In the genomic region with DNA sequence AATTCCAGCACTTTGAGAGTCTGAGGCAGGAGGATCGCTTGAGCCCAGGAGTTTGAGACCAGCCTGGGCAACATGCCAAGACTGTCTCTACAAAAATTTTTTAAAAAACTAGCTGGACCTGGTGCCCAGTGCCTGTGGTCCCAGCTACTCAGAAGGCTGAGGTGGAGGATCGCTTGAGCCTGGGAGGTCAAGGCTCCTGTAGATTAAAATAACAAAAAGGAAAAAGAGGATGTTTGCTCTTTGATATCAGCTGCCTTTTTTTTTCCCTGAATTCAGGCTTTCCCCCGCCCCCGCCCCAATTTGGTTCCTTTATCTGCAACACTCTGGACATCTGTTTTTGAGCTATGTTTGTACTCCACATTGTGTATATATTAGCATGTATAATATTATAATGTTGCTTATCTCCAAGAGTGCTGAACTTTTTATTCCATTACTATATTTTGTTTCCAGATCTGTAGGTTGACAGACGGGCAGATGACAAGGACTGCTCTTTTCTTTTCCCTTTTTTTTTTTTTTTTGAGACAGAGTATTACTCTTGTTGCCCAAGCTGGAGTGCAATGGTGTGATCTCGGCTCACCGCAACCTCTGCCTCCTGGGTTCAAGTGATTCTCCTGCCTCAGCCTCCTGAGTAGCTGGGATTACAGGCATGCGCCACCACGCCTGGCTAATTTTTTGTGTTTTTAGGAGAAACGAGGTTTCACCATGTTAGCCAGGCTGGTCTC, we compare ENCODE assay signal across 11 cellular contexts. TPM values are rescaled to one million over a fixed set of nuclear protein-coding genes. Genes with fewer than 3 reads are reported as not detected.
A peak's percentile ranks its signal among the peaks of the same experiment; 100 is the strongest.
DNase-seq lines count a peak whose midpoint lies in the region; ATAC-seq and TF ChIP-seq lines count a peak whose summit lies in the region.
"Had no signal": no experiment of that assay in that cellular context is flagged by ENCODE, and none has a peak within 500 bp of the region (broad histone marks: within the 10 kb centered on the region; RNA-seq: fewer than 3 reads in every experiment).

No MANE protein-coding gene starts in this region.

- ATAC-seq in WTC11 (no peak), HG03439 (IDR thresholded peaks at IDR 0.05; ENCODE audit: unreplicated experiment) (no peak)
- ATAC-seq: activated T-cell treated with anti-CD3 and anti-CD28 coated beads, Interleukin-2, amount 50 U/mL, for 4 hours had no signal

- no peak for TF ChIP-seq EP300 in tibial nerve (IDR thresholded peaks at IDR 0.05)

- DNase-seq in NCI-H146 (lab: John Stamatoyannopoulos, UW): peak; percentile 8
- DNase-seq in NCI-H146 treated with DMSO at 0.1 percent for 48 hours (lab: John Stamatoyannopoulos, UW; ENCODE audit: unreplicated experiment): no peak
- DNase-seq in WTC11 (ENCODE audit: low spot score): no peak
- DNase-seq in tibial nerve (ENCODE audit: low spot score in 2 of 2): no peak
- DNase-seq in HCEC 1CT: no peak
- DNase-seq in NCI-H2107 (lab: John Stamatoyannopoulos, UW): no peak
- DNase-seq: 8988T; activated T-cell treated with anti-CD3 and anti-CD28 coated beads, Interleukin-2, amount 50 U/mL, for 4 hours; cortex of kidney had no signal

- no peak overlapping the region for H3K9ac ChIP-seq in liver (ENCODE audit: low read depth in 1 of 2, low read length in 2 of 2)

- H3K27ac Mint-ChIP-seq in WTC11: peak overlapping the region; percentile 46

- no peak for TF ChIP-seq CTCF in WTC11 (IDR thresholded peaks at IDR 0.05)
- no peak for TF ChIP-seq CTCF in liver (IDR thresholded peaks at IDR 0.05; ENCODE audit: low read depth, low read length, missing input control)
- TF ChIP-seq CTCF in tibial nerve (IDR thresholded peaks at IDR 0.05): no peak

- peaks cover 4 to 15% (median 7%) of the 10 kb centered on the region in 4 donors for H3K4me1 ChIP-seq in liver (ENCODE audit: control insufficient read depth in 4 of 4, insufficient read depth in 4 of 4, low read length in 3 of 4)
- peaks cover 0 to 73% (median 27%) of the 10 kb centered on the region in 4 donors for H3K4me1 ChIP-seq in tibial nerve

- no peaks in the 10 kb centered on the region for H3K9me3 Mint-ChIP-seq in WTC11
- H3K9me3 Mint-ChIP-seq: activated T-cell treated with anti-CD3 and anti-CD28 coated beads, Interleukin-2, amount 50 U/mL, for 4 hours had no signal

- no peak overlapping the region for H3K4me3 Mint-ChIP-seq in WTC11
- H3K4me3 Mint-ChIP-seq: activated T-cell treated with anti-CD3 and anti-CD28 coated beads, Interleukin-2, amount 50 U/mL, for 4 hours had no signal

- H3K36me3 Mint-ChIP-seq in WTC11: no peaks in the 10 kb centered on the region

- H3K36me3 ChIP-seq in liver (ENCODE audit: control insufficient read depth in 4 of 4, insufficient read depth in 3 of 4, low read depth in 1 of 4, low read length in 3 of 4) (no peaks in the 10 kb centered on the region), tibial nerve (no peaks in the 10 kb centered on the region)

- POLR2A ChIA-PET in WTC11 (lab: Charles Lee): interaction anchor here (0.7 kb wide), 1 partner anchor 28 kb away, joined by 5 read pairs; no protein-coding TSS in a partner anchor

- H3K27me3 Mint-ChIP-seq in WTC11 (ENCODE audit: low read depth): no peaks in the 10 kb centered on the region

- H3K4me3 ChIP-seq in liver (ENCODE audit: low read depth in 1 of 3, low read length in 3 of 3) (no peak overlapping the region), tibial nerve (no peak overlapping the region)

- no peak for TF ChIP-seq RAD21 in liver (IDR thresholded peaks at IDR 0.05)

- CTCF ChIA-PET in WTC11 (lab: Charles Lee): interaction anchor here (0.6 to 0.7 kb wide), 2 partner anchors 40 to 111 kb away, joined by 3 read pairs; no protein-coding TSS in a partner anchor

- H3K4me1 Mint-ChIP-seq in WTC11: peaks cover 50% of the 10 kb centered on the region

- no peaks in the 10 kb centered on the region for H3K27me3 ChIP-seq in liver (ENCODE audit: control insufficient read depth in 4 of 4, insufficient read depth in 4 of 4, low read length in 3 of 4)
- no peaks in the 10 kb centered on the region for H3K27me3 ChIP-seq in tibial nerve

- H3K9me3 ChIP-seq in liver (ENCODE audit: control insufficient read depth in 4 of 4, low read length in 3 of 4) (no peaks in the 10 kb centered on the region), tibial nerve (no peaks in the 10 kb centered on the region)

- 77% methylated on average over 10 of the region's 10 CpGs for WGBS in liver
- WGBS in tibial nerve, 2 donors: 76 to 77% methylated on average over 10 of the region's 10 CpGs

- peak overlapping the region; percentile 2 to 40 for H3K27ac ChIP-seq in liver (ENCODE audit: low read depth in 1 of 2, low read length in 2 of 2)
- H3K27ac ChIP-seq in tibial nerve: peak overlapping the region in 3 of 4 donors; percentile 36 to 88 (median 57)

- no peak for TF ChIP-seq POLR2A in tibial nerve (IDR thresholded peaks at IDR 0.05)

TF ChIP-seq in WTC11, 78 proteins besides CTCF, POLR2A, EP300 and RAD21 (continues in another document):
- TF ChIP-seq, protein P1, sequence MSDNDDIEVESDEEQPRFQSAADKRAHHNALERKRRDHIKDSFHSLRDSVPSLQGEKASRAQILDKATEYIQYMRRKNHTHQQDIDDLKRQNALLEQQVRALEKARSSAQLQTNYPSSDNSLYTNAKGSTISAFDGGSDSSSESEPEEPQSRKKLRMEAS (CRISPR knock-in tag; IDR thresholded peaks at IDR 0.05): no peak
- TF ChIP-seq MYBL2 (CRISPR knock-in tag; IDR thresholded peaks at IDR 0.05) (no peak), CREM (CRISPR knock-in tag; IDR thresholded peaks at IDR 0.05) (no peak), TEAD4 (CRISPR knock-in tag; IDR thresholded peaks at IDR 0.05) (no peak), SMAD3 (CRISPR knock-in tag; IDR thresholded peaks at IDR 0.05; ENCODE audit: borderline replicate concordance) (no peak), KAT7 (CRISPR knock-in tag; IDR thresholded peaks at IDR 0.05; ENCODE audit: borderline replicate concordance) (no peak)
- TF ChIP-seq, protein P2, sequence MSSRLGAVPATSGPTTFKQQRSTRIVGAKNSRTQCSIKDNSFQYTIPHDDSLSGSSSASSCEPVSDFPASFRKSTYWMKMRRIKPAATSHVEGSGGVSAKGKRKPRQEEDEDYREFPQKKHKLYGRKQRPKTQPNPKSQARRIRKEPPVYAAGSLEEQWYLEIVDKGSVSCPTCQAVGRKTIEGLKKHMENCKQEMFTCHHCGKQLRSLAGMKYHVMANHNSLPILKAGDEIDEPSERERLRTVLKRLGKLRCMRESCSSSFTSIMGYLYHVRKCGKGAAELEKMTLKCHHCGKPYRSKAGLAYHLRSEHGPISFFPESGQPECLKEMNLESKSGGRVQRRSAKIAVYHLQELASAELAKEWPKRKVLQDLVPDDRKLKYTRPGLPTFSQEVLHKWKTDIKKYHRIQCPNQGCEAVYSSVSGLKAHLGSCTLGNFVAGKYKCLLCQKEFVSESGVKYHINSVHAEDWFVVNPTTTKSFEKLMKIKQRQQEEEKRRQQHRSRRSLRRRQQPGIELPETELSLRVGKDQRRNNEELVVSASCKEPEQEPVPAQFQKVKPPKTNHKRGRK (CRISPR knock-in tag; IDR thresholded peaks at IDR 0.05; ENCODE audit: borderline replicate concordance): no peak

TF ChIP-seq in liver, 16 proteins besides CTCF, POLR2A, EP300 and RAD21:
- peak; percentile 43 for TF ChIP-seq NR2F2 (IDR thresholded peaks at IDR 0.05)
- TF ChIP-seq HNF4G (IDR thresholded peaks at IDR 0.05): no peak

RNA-seq across cellular contexts. Expression of a gene that starts 4.6 kb away (rescaled TPM):
- total RNA-seq in WTC11 (2021) (58.2 to 68.3 TPM (median 63.7 TPM) in 3 replicates), liver (10 to 100 TPM; 31.3 to 42.9 TPM), tibial nerve (10 to 100 TPM; 54.0 to 77.9 (median 64.0) TPM)
- 10 to 100 TPM; 16.0 to 19.3 TPM for polyA plus RNA-seq in liver

RNA-seq across cellular contexts. Expression of a gene that starts 9.1 kb away (rescaled TPM):
- total RNA-seq in WTC11 (2021) (54.5 to 59.4 TPM (median 58.2 TPM) in 3 replicates), liver (10 to 100 TPM; 21.0 to 25.4 TPM), tibial nerve (10 to 100 TPM; 54.5 to 92.9 (median 63.9) TPM)
- polyA plus RNA-seq in liver: 10 to 100 TPM in 1 of 2 donors, 1 to 10 TPM in 1; 7.5 to 19.9 TPM

RNA-seq across cellular contexts. Expression of a gene that starts 48.5 kb away (rescaled TPM):
- 11.5 to 14.3 TPM (median 13.3 TPM) in 3 replicates for total RNA-seq in WTC11 (2021)
- 10 to 100 TPM in 1 of 2 donors, 1 to 10 TPM in 1; 7.4 to 14.1 TPM for total RNA-seq in liver
- polyA plus RNA-seq in liver: 1 to 10 TPM; 2.7 to 3.2 TPM
- total RNA-seq in tibial nerve: 10 to 100 TPM; 16.1 to 29.5 (median 21.6) TPM

RNA-seq across cellular contexts. Expression of a gene that starts 48.6 kb away (rescaled TPM):
- total RNA-seq in WTC11 (2021) (17.9 to 23.2 TPM (median 20.0 TPM) in 3 replicates), liver (10 to 100 TPM in 1 of 2 donors, 1 to 10 TPM in 1; 6.9 to 23.2 TPM), tibial nerve (10 to 100 TPM; 17.1 to 29.1 (median 24.2) TPM)
- 1 to 10 TPM; 4.1 to 6.2 TPM for polyA plus RNA-seq in liver
